21 cellular contexts compared by ENCODE assay signal in genomic region chr17:35295686-35296085, GRCh38.
"Had no signal": no experiment of that assay in that cellular context is flagged by ENCODE, and none has a peak within 500 bp of the region (broad histone marks: within the 10 kb centered on the region; RNA-seq: fewer than 3 reads in every experiment).

No MANE protein-coding gene starts in this region.

- H3K4me1 Mint-ChIP-seq: naive B cell; neural crest cell; stimulated activated memory B cell treated with anti-CD40 and anti-IgM and Interleukin-4, amounts not matched to agents 10 μg/mL and 1 μg/mL and 100 μg/mL, for 72 hours; WTC11 had no signal

- H3K4me1 ChIP-seq: adrenal gland, left lung, transverse colon, uterus had no signal

- DNase-seq: activated T-cell treated with anti-CD3 and anti-CD28 coated beads, Interleukin-2, amount 50 U/mL, for 1 hour; adrenal gland; cerebellar nuclear complex; foreskin melanocyte; kidney; left lung; naive B cell; occipital lobe; posterior cingulate gyrus; small intestine; T-helper 9 cell; transverse colon; uterus had no signal

- H3K9me3 ChIP-seq: adrenal gland, breast epithelium, transverse colon, uterus had no signal

- H3K27me3 ChIP-seq: breast epithelium, left lung, transverse colon, uterus had no signal

- H3K4me3 Mint-ChIP-seq: activated naive CD8-positive, alpha-beta T cell; naive B cell; neural crest cell; stimulated activated memory B cell treated with anti-CD40 and anti-IgM and Interleukin-4, amounts not matched to agents 10 μg/mL and 1 μg/mL and 100 μg/mL, for 72 hours; WTC11 had no signal

- H3K27me3 Mint-ChIP-seq: activated naive CD8-positive, alpha-beta T cell had no signal

- H3K36me3 ChIP-seq: adrenal gland, breast epithelium, left lung, transverse colon, uterus had no signal

- H3K36me3 Mint-ChIP-seq: stimulated activated memory B cell treated with anti-CD40 and anti-IgM and Interleukin-4, amounts not matched to agents 10 μg/mL and 1 μg/mL and 100 μg/mL, for 72 hours had no signal

- H3K27ac ChIP-seq: adrenal gland, breast epithelium, coronary artery, left lung, transverse colon, uterus had no signal

- H3K27ac Mint-ChIP-seq: activated naive CD8-positive, alpha-beta T cell; naive B cell; stimulated activated memory B cell treated with anti-CD40 and anti-IgM and Interleukin-4, amounts not matched to agents 10 μg/mL and 1 μg/mL and 100 μg/mL, for 72 hours; WTC11 had no signal

- ATAC-seq: left lung; sciatic nerve; stimulated activated memory B cell treated with anti-CD40 and anti-IgM and Interleukin-4, amounts not matched to agents 10 μg/mL and 1 μg/mL and 100 μg/mL, for 72 hours; WTC11 had no signal

- H3K4me3 ChIP-seq: adrenal gland, breast epithelium, coronary artery, left lung, lung, transverse colon, uterus had no signal
